Comparison of ENCODE assay signal across 2 cellular contexts in the genomic region with DNA sequence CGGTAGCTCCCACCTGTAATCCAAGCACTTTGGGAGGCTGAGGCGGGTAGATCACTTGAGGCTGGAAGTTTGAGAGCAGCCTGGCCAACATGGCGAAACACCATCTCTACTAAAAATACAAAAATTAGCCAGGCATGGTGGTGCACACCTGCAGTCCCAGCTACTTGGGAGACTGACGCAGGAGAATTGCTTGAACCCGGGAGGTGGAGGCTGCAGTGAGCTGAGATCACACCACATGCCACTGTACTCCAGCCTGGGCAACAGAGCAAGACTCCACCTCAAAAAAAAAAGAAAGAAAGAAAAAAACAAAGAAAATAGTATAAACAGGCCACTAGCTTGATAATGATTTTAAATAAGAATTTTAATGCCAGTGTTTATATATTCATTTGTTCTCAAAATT.
A peak's percentile ranks its signal among the peaks of the same experiment; 100 is the strongest.
TF ChIP-seq lines count a peak whose summit lies in the region.

No MANE protein-coding gene starts in this region.

TF ChIP-seq in GM23338, 12 proteins besides CTCF, POLR2A, EP300 and RAD21:
- TF ChIP-seq POLR2AphosphoS5 (IDR thresholded peaks at IDR 0.05; ENCODE audit: low read depth): 0 out of 2 replicates have a peak, but pooled peaks have one; percentile 19
TF ChIP-seq in GM23338: peak in this region for 1; not testable (repeated sequence) for 11.

TF ChIP-seq in HepG2, 621 proteins besides CTCF, POLR2A, EP300 and RAD21:
- TF ChIP-seq ZNF121 (CRISPR knock-in tag; IDR thresholded peaks at IDR 0.05): 0 out of 2 replicates have a peak, but pooled peaks have one; percentile 44
TF ChIP-seq in HepG2: peak in this region for 1; not testable (repeated sequence) for 620.
